In the genomic region with DNA sequence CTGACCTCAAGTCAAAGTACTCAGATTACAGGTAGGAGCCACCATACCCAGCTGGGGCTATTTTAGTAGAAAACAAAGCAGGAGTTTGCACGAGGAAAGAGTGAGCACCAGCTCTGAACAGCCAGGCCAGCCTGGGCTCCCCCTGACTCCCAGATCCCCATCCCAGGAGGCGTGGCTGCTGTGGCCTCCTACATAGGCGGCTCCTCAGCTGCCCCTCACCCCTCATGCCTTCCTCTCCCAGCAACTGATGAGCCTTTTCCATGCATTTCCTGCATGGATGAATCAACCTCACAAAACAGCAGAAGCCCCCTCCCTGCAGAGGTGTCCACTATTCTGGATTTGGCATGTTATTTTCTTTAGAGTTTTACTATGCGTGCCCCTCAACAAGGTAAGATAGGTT, we compare ENCODE assay signal across 29 cellular contexts. TPM values are rescaled to one million over a fixed set of nuclear protein-coding genes. Genes with fewer than 3 reads are reported as not detected.
DNase-seq lines count a peak whose midpoint lies in the region; ATAC-seq, FAIRE-seq and TF ChIP-seq lines count a peak whose summit lies in the region.
"Had no signal": no experiment of that assay in that cellular context is flagged by ENCODE, and none has a peak within 500 bp of the region (broad histone marks: within the 10 kb centered on the region; RNA-seq: fewer than 3 reads in every experiment).

No MANE protein-coding gene starts in this region.

- H3K23ac ChIP-seq in IMR-90 (ENCODE audit: low read depth, low read length): no peak overlapping the region

- H2AK9ac ChIP-seq in IMR-90 (replicated peaks; ENCODE audit: low read depth, low read length, poor library complexity): no peak overlapping the region

- H3K4me1 ChIP-seq in IMR-90 (ENCODE audit: control insufficient read depth, insufficient read depth, low read length): peaks cover 4% of the 10 kb centered on the region; the same call in 1 of the 2 replicates
- no peaks in the 10 kb centered on the region for H3K4me1 ChIP-seq in endothelial cell of umbilical vein (ENCODE audit: control insufficient read depth, extremely low read depth, insufficient read depth, low read length)
- H3K4me1 ChIP-seq in neural progenitor cell: peaks cover 34% of the 10 kb centered on the region
- H3K4me1 ChIP-seq in upper lobe of left lung: peaks cover 7 to 12% (median 11%) of the 10 kb centered on the region in 4 donors
- H3K4me1 ChIP-seq: right lobe of liver had no signal

- no peak overlapping the region for H2BK20ac ChIP-seq in IMR-90 (ENCODE audit: low read depth, low read length)

- no peak for TF ChIP-seq CTCF in IMR-90 (conservative IDR thresholded peaks at IDR 0.05; ENCODE audit: low read depth, low read length)
- TF ChIP-seq CTCF in endothelial cell of umbilical vein (IDR thresholded peaks at IDR 0.05; ENCODE audit: extremely low read depth in 1 of 2, insufficient read depth in 1 of 2, low read depth in 1 of 2, low read length in 2 of 2): no peak
- no peak for TF ChIP-seq CTCF in neural progenitor cell (IDR thresholded peaks at IDR 0.05)
- no peak for TF ChIP-seq CTCF in upper lobe of left lung (IDR thresholded peaks at IDR 0.05)

- no peak overlapping the region for H3K4me3 ChIP-seq in H7 (ENCODE audit: insufficient read depth, low read depth, low read length)
- no peak overlapping the region for H3K4me3 ChIP-seq in IMR-90 (ENCODE audit: insufficient read depth, low read depth, low read length)
- no peak overlapping the region for H3K4me3 ChIP-seq in endothelial cell of umbilical vein (replicated peaks in 1 of 3; ENCODE audit: insufficient read depth in 1 of 3, low read depth in 1 of 3, low read length in 3 of 3)
- H3K4me3 ChIP-seq in neural progenitor cell: no peak overlapping the region
- H3K4me3 ChIP-seq in upper lobe of left lung: no peak overlapping the region
- H3K4me3 ChIP-seq: lung, right lobe of liver had no signal

- H3K36me3 ChIP-seq in H7 (replicated peaks; ENCODE audit: control insufficient read depth, insufficient read depth, low read length) (no peaks in the 10 kb centered on the region), IMR-90 (ENCODE audit: control insufficient read depth, insufficient read depth, low read length) (no peaks in the 10 kb centered on the region), endothelial cell of umbilical vein (ENCODE audit: control insufficient read depth in 2 of 2, extremely low read depth in 1 of 2, insufficient read depth in 2 of 2, low read length in 2 of 2) (no peaks in the 10 kb centered on the region), neural progenitor cell (no peaks in the 10 kb centered on the region), upper lobe of left lung (no peaks in the 10 kb centered on the region)
- H3K36me3 ChIP-seq: right lobe of liver had no signal

- no peaks in the 10 kb centered on the region for H3K36me3 Mint-ChIP-seq in neural progenitor cell
- H3K36me3 Mint-ChIP-seq: CD4-positive, alpha-beta memory T cell had no signal

- intact Hi-C loops in IMR-90 (cut with micrococcal nuclease) (no loop called here), endothelial cell of umbilical vein (cut with micrococcal nuclease) (no loop called here)

- H3K27ac ChIP-seq in IMR-90 (ENCODE audit: insufficient read depth, low read length): no peak overlapping the region
- no peak overlapping the region for H3K27ac ChIP-seq in endothelial cell of umbilical vein (ENCODE audit: insufficient read depth, low read depth, low read length)
- H3K27ac ChIP-seq in neural progenitor cell: no peak overlapping the region
- H3K27ac ChIP-seq in upper lobe of left lung: no peak overlapping the region
- H3K27ac ChIP-seq: right lobe of liver had no signal

- no peak overlapping the region for H3K18ac ChIP-seq in IMR-90 (ENCODE audit: low read depth, low read length)

- in situ Hi-C loops in IMR-90 (cut with MboI; ENCODE audit: low sequenced_read_pairs): no loop called here

- H3K27me3 ChIP-seq in H7 (ENCODE audit: control insufficient read depth, insufficient read depth, low read length) (peaks cover 5% of the 10 kb centered on the region), IMR-90 (ENCODE audit: control insufficient read depth, insufficient read depth, low read length) (peaks cover 6% of the 10 kb centered on the region), endothelial cell of umbilical vein (ENCODE audit: control insufficient read depth in 2 of 2, insufficient read depth in 2 of 2, low read length in 2 of 2) (no peaks in the 10 kb centered on the region), neural progenitor cell (peaks cover 14% of the 10 kb centered on the region), upper lobe of left lung (peaks cover 0 to 6% (median 0%) of the 10 kb centered on the region in 4 donors)
- H3K27me3 ChIP-seq: right lobe of liver had no signal

- H3K79me2 ChIP-seq in endothelial cell of umbilical vein (ENCODE audit: control insufficient read depth, insufficient read depth, low read length) (no peaks in the 10 kb centered on the region), neural progenitor cell (ENCODE audit: low read depth) (no peaks in the 10 kb centered on the region)

- no peak for TF ChIP-seq RAD21 in IMR-90 (IDR thresholded peaks at IDR 0.05; ENCODE audit: low read length)

- no peaks in the 10 kb centered on the region for H3K79me1 ChIP-seq in IMR-90 (ENCODE audit: low read depth in 1 of 2, low read length in 2 of 2)

- H3K4ac ChIP-seq in IMR-90 (ENCODE audit: low read depth, low read length): no peak overlapping the region

- dilution Hi-C loops in IMR-90 (cut with HindIII; ENCODE audit: low sequenced_read_pairs, unreplicated experiment): no loop called here
- dilution Hi-C loops in endothelial cell of umbilical vein (cut with MboI; ENCODE audit: extremely low pct_ligation_motif_present, low sequenced_read_pairs): no loop called here

- no peaks in the 10 kb centered on the region for H3K9me3 ChIP-seq in IMR-90 (ENCODE audit: control insufficient read depth, insufficient read depth, low read length)
- no peaks in the 10 kb centered on the region for H3K9me3 ChIP-seq in endothelial cell of umbilical vein (replicated peaks; ENCODE audit: control insufficient read depth, insufficient read depth, low read length)
- no peaks in the 10 kb centered on the region for H3K9me3 ChIP-seq in neural progenitor cell (ENCODE audit: low read depth)
- H3K9me3 ChIP-seq in upper lobe of left lung: no peaks in the 10 kb centered on the region
- H3K9me3 ChIP-seq: right lobe of liver had no signal

- no peak overlapping the region for H2AK5ac ChIP-seq in IMR-90 (ENCODE audit: low read depth, low read length)

- no peak overlapping the region for H4K8ac ChIP-seq in IMR-90 (ENCODE audit: low read depth in 2 of 2, low read length in 2 of 2)

- H2BK120ac ChIP-seq in IMR-90 (ENCODE audit: low read depth, low read length): no peak overlapping the region

- no peaks in the 10 kb centered on the region for H3K9me3 Mint-ChIP-seq in neural progenitor cell
- H3K9me3 Mint-ChIP-seq: activated T-helper 17 cell treated with anti-CD3 and anti-CD28 coated beads, Interleukin-2, amount 50 U/mL, for 72 hours had no signal

- H4K5ac ChIP-seq in IMR-90 (ENCODE audit: low read depth, low read length): no peak overlapping the region

- H2BK5ac ChIP-seq in IMR-90 (ENCODE audit: low read depth, low read length, poor library complexity, severe bottlenecking): no peak overlapping the region

- peak overlapping the region; percentile 68 for H3K4me3 Mint-ChIP-seq in neural progenitor cell
- H3K4me3 Mint-ChIP-seq: activated T-helper 17 cell treated with anti-CD3 and anti-CD28 coated beads, Interleukin-2, amount 50 U/mL, for 72 hours; CD4-positive, alpha-beta memory T cell had no signal

- H3F3A ChIP-seq in neural progenitor cell (ENCODE audit: low read depth): peaks cover 13% of the 10 kb centered on the region

- H3K9me1 ChIP-seq in IMR-90 (ENCODE audit: insufficient read depth, low read length): no peaks in the 10 kb centered on the region
- no peaks in the 10 kb centered on the region for H3K9me1 ChIP-seq in endothelial cell of umbilical vein (replicated peaks; ENCODE audit: control insufficient read depth, extremely low read depth, insufficient read depth, low read length)

- H3K27ac Mint-ChIP-seq in neural progenitor cell: peak overlapping the region; percentile 96
- H3K27ac Mint-ChIP-seq: activated T-helper 17 cell treated with anti-CD3 and anti-CD28 coated beads, Interleukin-2, amount 50 U/mL, for 72 hours; CD4-positive, alpha-beta memory T cell had no signal

- no peak overlapping the region for H3K9ac ChIP-seq in IMR-90 (ENCODE audit: low read depth, low read length)
- H3K9ac ChIP-seq in endothelial cell of umbilical vein (replicated peaks; ENCODE audit: extremely low read depth, insufficient read depth, low read length): no peak overlapping the region
- H3K9ac ChIP-seq in neural progenitor cell: no peak overlapping the region

- ATAC-seq in IMR-90 (ENCODE audit: low read depth): no peak
- ATAC-seq in HG02970 (IDR thresholded peaks at IDR 0.05; ENCODE audit: low FRiP score, unreplicated experiment): no peak
- no peak for ATAC-seq in upper lobe of left lung (ENCODE audit: low FRiP score in 2 of 2)
- ATAC-seq: activated T-helper 17 cell treated with anti-CD3 and anti-CD28 coated beads, Interleukin-2, amount 50 U/mL, for 72 hours; Panc1; right lobe of liver had no signal

- H3K14ac ChIP-seq in IMR-90 (replicated peaks; ENCODE audit: low read depth, low read length): no peak overlapping the region

- H4K91ac ChIP-seq in IMR-90 (ENCODE audit: insufficient read depth, low read depth, low read length): no peak overlapping the region

- TF ChIP-seq POLR2A in IMR-90 (IDR thresholded peaks at IDR 0.05; ENCODE audit: low read depth, low read length) (no peak), endothelial cell of umbilical vein (IDR thresholded peaks at IDR 0.05; ENCODE audit: low read depth, low read length) (no peak), upper lobe of left lung (IDR thresholded peaks at IDR 0.05) (no peak)

- peaks cover 75% of the 10 kb centered on the region for H3K4me1 Mint-ChIP-seq in neural progenitor cell
- H3K4me1 Mint-ChIP-seq: activated T-helper 17 cell treated with anti-CD3 and anti-CD28 coated beads, Interleukin-2, amount 50 U/mL, for 72 hours; CD4-positive, alpha-beta memory T cell had no signal

- peaks cover 4% of the 10 kb centered on the region for H3K27me3 Mint-ChIP-seq in neural progenitor cell (ENCODE audit: insufficient read depth, low read depth)

- H4K20me1 ChIP-seq in IMR-90 (ENCODE audit: insufficient read depth, low read length): peaks cover 9% of the 10 kb centered on the region
- no peaks in the 10 kb centered on the region for H4K20me1 ChIP-seq in endothelial cell of umbilical vein (replicated peaks; ENCODE audit: control insufficient read depth, extremely low read depth, insufficient read depth, low read length)
- H4K20me1 ChIP-seq in neural progenitor cell (ENCODE audit: low read depth): peaks cover 6% of the 10 kb centered on the region

- H3K56ac ChIP-seq in IMR-90 (ENCODE audit: extremely low read depth, insufficient read depth, low read length): no peak overlapping the region

- FAIRE-seq in endothelial cell of umbilical vein (lab: Jason Lieb, UNC) (peak; percentile 21), GM19239 (lab: Jason Lieb, UNC) (no peak)

- POLR2A ChIA-PET in IMR-90 (lab: Charles Lee; ENCODE audit: unreplicated experiment) (no interaction called here), endothelial cell of umbilical vein (lab: Charles Lee) (no interaction called here)

- TF ChIP-seq EP300 in upper lobe of left lung (IDR thresholded peaks at IDR 0.05): no peak

- CTCF ChIA-PET in IMR-90 (lab: Yijun Ruan, JAX): no interaction called here
- CTCF ChIA-PET in endothelial cell of umbilical vein (lab: Charles Lee): interaction anchor here (1.2 to 1.8 kb wide), 3 partner anchors 10 to 23 kb away, joined by 3 to 5 read pairs (median 5); no protein-coding TSS in a partner anchor

- peak; percentile 88 for DNase-seq in H7
- no peak for DNase-seq in IMR-90
- no peak for DNase-seq in endothelial cell of umbilical vein (ENCODE audit: low read depth, low spot score)
- peak; percentile 62 for DNase-seq in neural progenitor cell (ENCODE audit: low spot score)
- DNase-seq in upper lobe of left lung: no peak
- DNase-seq in GM19239 (ENCODE audit: insufficient read length, low spot score): no peak
- DNase-seq: activated CD4-positive, alpha-beta T cell treated with anti-CD3 and anti-CD28 coated beads, Interleukin-2, amount 50 U/mL, for 4 hours; activated naive CD4-positive, alpha-beta T cell treated with anti-CD3 and anti-CD28 coated beads, Interleukin-2, amount 50 U/mL, for 16 hours; amniotic stem cell; CD4-positive, alpha-beta memory T cell; effector CD4-positive, alpha-beta T cell; GOT3; KG1; kidney glomerular epithelial cell; MM.1S; NCI-H1417; NCI-H2029 treated with DMSO at 0.1 percent for 48 hours; NCI-H446; NK-92 treated with Interleukin-12 subunit alpha and Interleukin-12 subunit beta, amount 100 ng/mL, for 24 hours; right lobe of liver; SHP77 treated with DMSO at 0.1 percent for 48 hours; stimulated activated CD4-positive, alpha-beta T cell treated with anti-CD3 and anti-CD28 coated beads, Interleukin-2, amount 100 ng/mL, for 48 hours; substantia nigra; SW 1271 had no signal

- 75% methylated on average over 2 of the region's 4 CpGs; no CpG with 5 or more reads in 1 of the 2 experiments for WGBS in IMR-90 (ENCODE audit: extremely low coverage in 2 of 2, insufficient read length in 1 of 2), 2 experiments
- 90 to 98% methylated on average over 3 to 4 of the region's 4 CpGs for WGBS in upper lobe of left lung, 2 donors

- H2BK15ac ChIP-seq in IMR-90 (ENCODE audit: low read depth, low read length): no peak overlapping the region

- no peak overlapping the region for H3K4me2 ChIP-seq in IMR-90 (ENCODE audit: low read depth, low read length)
- H3K4me2 ChIP-seq in endothelial cell of umbilical vein (ENCODE audit: insufficient read depth, low read length): no peak overlapping the region
- H3K4me2 ChIP-seq in neural progenitor cell: no peak overlapping the region

- BruUV-seq in IMR-90 (replicated peaks; lab: Mats Ljungman, UMichigan) (no TSS peak), endothelial cell of umbilical vein (replicated peaks; lab: Mats Ljungman, UMichigan) (no TSS peak)

- H2AFZ ChIP-seq in IMR-90 (replicated peaks; ENCODE audit: low read length, poor library complexity): no peak overlapping the region
- no peak overlapping the region for H2AFZ ChIP-seq in endothelial cell of umbilical vein (ENCODE audit: low read depth, low read length)
- H2AFZ ChIP-seq in neural progenitor cell (replicated peaks): no peak overlapping the region

RNA-seq across cellular contexts. Expression of a gene that starts 10.5 kb away (rescaled TPM):
- 0.94 and 1.7 TPM in 2 replicates for total RNA-seq in H7 (2014; rRNA removed; shearing (Covaris generic))
- total RNA-seq in IMR-90 (2012; rRNA removed) (under 0.01 TPM in 2 replicates), endothelial cell of umbilical vein (not detected in 2 replicates), neural progenitor cell (ENCODE audit: low replicate concordance) (0.11 and 0.12 TPM in 2 replicates), upper lobe of left lung (under 1 TPM in 3 of 6 donors, not detected in 3; 0.09 to 0.30 (median 0.15) TPM)
- polyA plus RNA-seq in IMR-90 (2012; rRNA removed) (0.07 TPM in 1 of 2 replicates, not detected in the other), endothelial cell of umbilical vein (not detected in 2 replicates)
- 0.08 TPM in 1 of 2 replicates, not detected in the other for polyA plus RNA-seq in IMR-90 (2012; cell fraction: cytosol; rRNA removed)
- 0.02 and 0.05 TPM in 2 replicates for polyA plus RNA-seq in IMR-90 (2012; cell fraction: nucleus; rRNA removed; ENCODE audit: low replicate concordance)
- not detected in 2 replicates for polyA plus RNA-seq in endothelial cell of umbilical vein (2011; cell fraction: cytosol; rRNA removed)
- not detected in 2 replicates for polyA plus RNA-seq in endothelial cell of umbilical vein (2011; cell fraction: nucleus; rRNA removed)
- 0.16 and 0.19 TPM in 2 replicates for polyA plus RNA-seq in endothelial cell of umbilical vein (2012)
- polyA minus RNA-seq in endothelial cell of umbilical vein: not detected in 2 replicates
- 0.31 TPM for polyA minus RNA-seq in endothelial cell of umbilical vein (2011; cell fraction: cytosol; rRNA and poly(A)+ RNA removed)
- not detected in 2 replicates for polyA minus RNA-seq in endothelial cell of umbilical vein (2011; cell fraction: nucleus; rRNA and poly(A)+ RNA removed)
- total RNA-seq: activated T-helper 17 cell treated with anti-CD3 and anti-CD28 coated beads, Interleukin-2, amount 50 U/mL, for 72 hours; CD4-positive, alpha-beta memory T cell; epithelial cell of proximal tubule had no signal
- polyA plus RNA-seq: CD4-positive, alpha-beta memory T cell had no signal

RNA-seq across cellular contexts. Expression of a gene that starts 39.0 kb away (rescaled TPM):
- total RNA-seq in H7 (2014; rRNA removed; shearing (Covaris generic)): 76.6 and 77.4 TPM in 2 replicates
- total RNA-seq in IMR-90 (2012; rRNA removed): 53.6 and 69.0 TPM in 2 replicates
- 168 and 184 TPM in 2 replicates for polyA plus RNA-seq in IMR-90 (2012; rRNA removed)
- 107 and 174 TPM in 2 replicates for polyA plus RNA-seq in IMR-90 (2012; cell fraction: cytosol; rRNA removed)
- 310 and 475 TPM in 2 replicates for polyA plus RNA-seq in IMR-90 (2012; cell fraction: nucleus; rRNA removed; ENCODE audit: low replicate concordance)
- total RNA-seq in endothelial cell of umbilical vein: 80.0 and 81.9 TPM in 2 replicates
- 256 and 316 TPM in 2 replicates for polyA plus RNA-seq in endothelial cell of umbilical vein
- 161 and 174 TPM in 2 replicates for polyA plus RNA-seq in endothelial cell of umbilical vein (2011; cell fraction: cytosol; rRNA removed)
- 244 and 248 TPM in 2 replicates for polyA plus RNA-seq in endothelial cell of umbilical vein (2011; cell fraction: nucleus; rRNA removed)
- 122 and 134 TPM in 2 replicates for polyA plus RNA-seq in endothelial cell of umbilical vein (2012)
- 77.2 and 88.3 TPM in 2 replicates for polyA minus RNA-seq in endothelial cell of umbilical vein
- polyA minus RNA-seq in endothelial cell of umbilical vein (2011; cell fraction: cytosol; rRNA and poly(A)+ RNA removed): 68.1 TPM
- polyA minus RNA-seq in endothelial cell of umbilical vein (2011; cell fraction: nucleus; rRNA and poly(A)+ RNA removed): 33.3 and 44.5 TPM in 2 replicates
- 51.3 and 84.8 TPM in 2 replicates for total RNA-seq in neural progenitor cell (ENCODE audit: low replicate concordance)
- 10 to 100 TPM; 58.6 to 95.3 (median 72.5) TPM for total RNA-seq in upper lobe of left lung

RNA-seq across cellular contexts. Expression of a gene that starts 50.8 kb away (rescaled TPM):
- total RNA-seq in H7 (2014; rRNA removed; shearing (Covaris generic)): 836 and 1,175 TPM in 2 replicates
- total RNA-seq in IMR-90 (2012; rRNA removed) (250 and 315 TPM in 2 replicates), endothelial cell of umbilical vein (307 and 339 TPM in 2 replicates), neural progenitor cell (ENCODE audit: low replicate concordance) (86.0 and 337 TPM in 2 replicates), upper lobe of left lung (100 to 1,000 TPM; 184 to 510 (median 271) TPM)
- polyA plus RNA-seq in IMR-90 (2012; rRNA removed) (598 and 701 TPM in 2 replicates), endothelial cell of umbilical vein (930 and 1,340 TPM in 2 replicates)
- polyA plus RNA-seq in IMR-90 (2012; cell fraction: cytosol; rRNA removed): 770 and 1,094 TPM in 2 replicates
- 142 and 372 TPM in 2 replicates for polyA plus RNA-seq in IMR-90 (2012; cell fraction: nucleus; rRNA removed; ENCODE audit: low replicate concordance)
- polyA plus RNA-seq in endothelial cell of umbilical vein (2011; cell fraction: cytosol; rRNA removed): 519 and 619 TPM in 2 replicates
- 138 and 192 TPM in 2 replicates for polyA plus RNA-seq in endothelial cell of umbilical vein (2011; cell fraction: nucleus; rRNA removed)
- polyA plus RNA-seq in endothelial cell of umbilical vein (2012): 412 and 424 TPM in 2 replicates
- 163 and 178 TPM in 2 replicates for polyA minus RNA-seq in endothelial cell of umbilical vein
- 386 TPM for polyA minus RNA-seq in endothelial cell of umbilical vein (2011; cell fraction: cytosol; rRNA and poly(A)+ RNA removed)
- 34.2 and 36.7 TPM in 2 replicates for polyA minus RNA-seq in endothelial cell of umbilical vein (2011; cell fraction: nucleus; rRNA and poly(A)+ RNA removed)

Comparison
In these comparisons a context has a peak if more than half of its experiments do, and no peak if none do; other contexts are left out.
1. DNase-seq: peak in H7 (single experiment) and neural progenitor cell (single experiment); none in IMR-90 (single experiment), endothelial cell of umbilical vein (single experiment), upper lobe of left lung (0 of 2) and GM19239 (single experiment).